ENCODE assay signal across 18 cellular contexts in genomic region chr6:169930799-169931198, GRCh38.
DNase-seq lines count a peak whose midpoint lies in the region; ATAC-seq and TF ChIP-seq lines count a peak whose summit lies in the region.
"Had no signal": no experiment of that assay in that cellular context is flagged by ENCODE, and none has a peak within 500 bp of the region (broad histone marks: within the 10 kb centered on the region; RNA-seq: fewer than 3 reads in every experiment).

No MANE protein-coding gene starts in this region.

- POLR2A ChIA-PET in WTC11 (lab: Charles Lee) = no interaction called here

- no peak overlapping the region for H3K27ac Mint-ChIP-seq in WTC11
- H3K27ac Mint-ChIP-seq: activated T-cell treated with anti-CD3 and anti-CD28 coated beads, Interleukin-2, amount 50 U/mL, for 72 hours had no signal

- no peaks in the 10 kb centered on the region for H3K36me3 ChIP-seq in right lobe of liver
- H3K36me3 ChIP-seq: adrenal gland; BLaER1 treated with 17β-estradiol and CSF1 and Interleukin-3, amounts not matched to agents 10 nM and 100 nM; tibial nerve had no signal

- peaks cover 20% of the 10 kb centered on the region for H3K9me3 Mint-ChIP-seq in WTC11

- in situ Hi-C loops in GM13976 (cut with MboI; ENCODE audit: low sequenced_read_pairs, unreplicated experiment) = no loop called here

- H3K27me3 ChIP-seq in right lobe of liver = no peaks in the 10 kb centered on the region
- H3K27me3 ChIP-seq: adrenal gland, tibial nerve had no signal

- no peak for TF ChIP-seq POLR2A in right lobe of liver (IDR thresholded peaks at IDR 0.05)

- peaks cover 27% of the 10 kb centered on the region for H3K27me3 Mint-ChIP-seq in WTC11 (ENCODE audit: low read depth)

- H3K4me1 Mint-ChIP-seq in WTC11 = peaks cover 28% of the 10 kb centered on the region

- no peaks in the 10 kb centered on the region for H3K9me3 ChIP-seq in right lobe of liver
- H3K9me3 ChIP-seq: adrenal gland, tibial nerve had no signal

- no peak overlapping the region for H3K27ac ChIP-seq in right lobe of liver
- H3K27ac ChIP-seq: adrenal gland; BLaER1 treated with 17β-estradiol and CSF1 and Interleukin-3, amounts not matched to agents 10 nM and 100 nM; RWPE1; tibial nerve had no signal

- H3K4me3 Mint-ChIP-seq in WTC11 = no peak overlapping the region
- H3K4me3 Mint-ChIP-seq: activated T-cell treated with anti-CD3 and anti-CD28 coated beads, Interleukin-2, amount 50 U/mL, for 72 hours had no signal

- intact Hi-C loops in right lobe of liver (cut with DNase I) = no loop called here

- ATAC-seq in WTC11 (peak; percentile 70), right lobe of liver (no peak)
- ATAC-seq: activated T-cell treated with anti-CD3 and anti-CD28 coated beads, Interleukin-2, amount 50 U/mL, for 72 hours; esophagus mucosa; GM12878; left ventricle myocardium superior had no signal

- TF ChIP-seq CTCF in GM13976 (IDR thresholded peaks at IDR 0.05; ENCODE audit: borderline replicate concordance, control extremely low read depth, extremely low read depth, insufficient read depth, missing control alignments) = no peak
- peak; percentile 20; the same call in 1 of the 2 replicates for TF ChIP-seq CTCF in LNCAP (IDR thresholded peaks at IDR 0.05)
- TF ChIP-seq CTCF in WTC11 (IDR thresholded peaks at IDR 0.05) = no peak
- TF ChIP-seq CTCF in right lobe of liver (IDR thresholded peaks at IDR 0.05) = peak; percentile 17 to 40 (median 20)

- peaks cover 0 to 19% (median 9%) of the 10 kb centered on the region in 4 donors for H3K4me1 ChIP-seq in right lobe of liver
- H3K4me1 ChIP-seq: adrenal gland had no signal

- no peak overlapping the region for H3K4me3 ChIP-seq in right lobe of liver
- H3K4me3 ChIP-seq: adrenal gland; BLaER1 treated with 17β-estradiol and CSF1 and Interleukin-3, amounts not matched to agents 10 nM and 100 nM; GM12878; tibial nerve had no signal

- WGBS in right lobe of liver (ENCODE audit: insufficient coverage, low coverage, low lambda C conversion rate, missing lambda C conversion rate) = 73% methylated on average over 6 of the region's 6 CpGs

- peak; percentile 17 for DNase-seq in GM13976 (ENCODE audit: low spot score)
- DNase-seq in WTC11 (ENCODE audit: low spot score) = no peak
- no peak for DNase-seq in right lobe of liver
- DNase-seq in GM19238 (ENCODE audit: insufficient read length, low spot score) = no peak
- DNase-seq in epidermal melanocyte (ENCODE audit: insufficient read length, low spot score) = no peak
- no peak for DNase-seq in amniotic stem cell (lab: John Stamatoyannopoulos, UW)
- DNase-seq: activated CD4-positive, alpha-beta T cell treated with anti-CD3 and anti-CD28 coated beads for 4 hours; activated T-cell treated with anti-CD3 and anti-CD28 coated beads, Interleukin-2, amount 50 U/mL, for 72 hours; left ventricle myocardium superior; NCI-H1436; NCI-H446 had no signal

- H3K36me3 Mint-ChIP-seq in WTC11 = no peaks in the 10 kb centered on the region

- CTCF ChIA-PET in WTC11 (lab: Charles Lee) = interaction anchor here (0.6 to 4.7 kb wide), 6 partner anchors 30 to 568 kb away, joined by 3 to 43 read pairs (median 4); no protein-coding TSS in a partner anchor

TF ChIP-seq in WTC11, 78 proteins besides CTCF, POLR2A, EP300 and RAD21:
- no peak for TF ChIP-seq RORB (CRISPR knock-in tag; IDR thresholded peaks at IDR 0.05)
- TF ChIP-seq NFYB (CRISPR knock-in tag; conservative IDR thresholded peaks at IDR 0.05; ENCODE audit: low read depth) = no peak
- TF ChIP-seq USF2 (CRISPR knock-in tag; IDR thresholded peaks at IDR 0.05) = no peak
- no peak for TF ChIP-seq KAT7 (CRISPR knock-in tag; IDR thresholded peaks at IDR 0.05; ENCODE audit: borderline replicate concordance)

Comparison
In these comparisons a context has a peak if more than half of its experiments do, and no peak if none do; other contexts are left out.
1. CTCF ChIP-seq: peak in LNCAP (single experiment) and right lobe of liver (4 of 4); none in GM13976 (single experiment) and WTC11 (single experiment).